In genomic region chr6:45714795-45715507, GRCh38 we compare ENCODE assay signal across 8 cellular contexts.
DNase-seq lines count a peak whose midpoint lies in the region; ATAC-seq and TF ChIP-seq lines count a peak whose summit lies in the region.

No MANE protein-coding gene starts in this region.

- TF ChIP-seq CTCF in AG04449 (IDR thresholded peaks at IDR 0.05; ENCODE audit: insufficient read depth, low read length, missing control alignments) (peak; percentile 78), GM12872 (IDR thresholded peaks at IDR 0.05; ENCODE audit: insufficient read depth, low read depth, low read length) (peak; percentile 78), fibroblast of villous mesenchyme (IDR thresholded peaks at IDR 0.05; ENCODE audit: insufficient read depth, low read depth, low read length) (peak; percentile 93)

- H3K4me3 ChIP-seq in AG04449 (ENCODE audit: low read depth, low read length) (no peak overlapping the region), fibroblast of villous mesenchyme (ENCODE audit: low read depth, low read length) (no peak overlapping the region), neuron (ENCODE audit: low read length) (no peak overlapping the region)

- no peaks in the 10 kb centered on the region for H3K9me3 ChIP-seq in neuron (ENCODE audit: low read length)

- no peaks in the 10 kb centered on the region for H3K4me1 ChIP-seq in neuron (ENCODE audit: insufficient read depth, low read length)

- no peaks in the 10 kb centered on the region for H3K27me3 ChIP-seq in neuron (ENCODE audit: insufficient read depth, low read length)

- CTCF ChIA-PET in AG04449 (lab: Yijun Ruan, JAX), result interaction anchor here (0.6 to 3.1 kb wide), 70 partner anchors 8 to 1239 kb away, joined by 3 to 32 read pairs (median 4); partner anchors contain the start of genes RUNX2 and SUPT3H

- peak overlapping the region; percentile 39 for H2AFZ ChIP-seq in neuron (ENCODE audit: low read depth, low read length)

- DNase-seq in AG04449 (ENCODE audit: low read depth, low spot score), result peak; percentile 68
- peak; percentile 51 for DNase-seq in HuH-7.5 (ENCODE audit: low spot score)
- peak; percentile 33 for DNase-seq in OCI-M2 (lab: John Stamatoyannopoulos, UW; ENCODE audit: unreplicated experiment)
- DNase-seq in activated effector memory CD4-positive, alpha-beta T cell treated with anti-CD3 and anti-CD28 coated beads, Interleukin-2, amount 50 U/mL, for 16 hours, result peak; percentile 67
- peak; percentile 92 for DNase-seq in fibroblast of villous mesenchyme (ENCODE audit: low read depth)

- no peaks in the 10 kb centered on the region for H3K36me3 ChIP-seq in neuron (ENCODE audit: insufficient read depth, low read length)

- ATAC-seq in HG03045 (IDR thresholded peaks at IDR 0.05; ENCODE audit: unreplicated experiment), result no peak

- POLR2A ChIA-PET in AG04449 (lab: Yijun Ruan, JAX), result interaction anchor here (0.5 to 1.1 kb wide), 7 partner anchors 12 to 1087 kb away, joined by 3 to 8 read pairs (median 3); partner anchors contain the start of gene SUPT3H

Comparison
In these comparisons a context has a peak if more than half of its experiments do, and no peak if none do; other contexts are left out.
1. DNase-seq: peak in every context shown above with its lines; median percentile 92 in fibroblast of villous mesenchyme; 68 in AG04449; 67 in activated effector memory CD4-positive, alpha-beta T cell treated with anti-CD3 and anti-CD28 coated beads, Interleukin-2, amount 50 U/mL, for 16 hours; 51 in HuH-7.5; 33 in OCI-M2.